In the genomic region with DNA sequence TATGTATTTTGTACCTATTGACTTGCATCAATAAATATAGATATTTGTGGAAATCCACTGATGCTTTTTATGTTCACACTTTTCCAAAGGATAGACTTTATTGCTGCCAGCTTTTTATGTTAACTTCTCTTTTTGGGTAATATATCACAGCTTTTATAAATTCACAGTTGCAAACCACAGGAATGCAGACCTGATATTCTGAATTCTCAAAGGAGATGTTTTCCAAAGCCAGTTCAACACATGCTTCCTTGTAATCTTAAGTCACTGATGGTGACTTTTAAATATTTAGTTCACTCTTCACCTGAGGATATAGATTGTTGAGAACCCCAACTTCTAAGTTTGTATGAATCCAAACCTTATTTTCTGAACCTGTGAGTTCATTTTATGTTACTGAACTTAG, we compare ENCODE assay signal across 2 cellular contexts.
TF ChIP-seq lines count a peak whose summit lies in the region.

No MANE protein-coding gene starts in this region.

TF ChIP-seq in SK-N-SH, 30 proteins besides CTCF, POLR2A, EP300 and RAD21 (continued from another document):
- TF ChIP-seq, protein P1, sequence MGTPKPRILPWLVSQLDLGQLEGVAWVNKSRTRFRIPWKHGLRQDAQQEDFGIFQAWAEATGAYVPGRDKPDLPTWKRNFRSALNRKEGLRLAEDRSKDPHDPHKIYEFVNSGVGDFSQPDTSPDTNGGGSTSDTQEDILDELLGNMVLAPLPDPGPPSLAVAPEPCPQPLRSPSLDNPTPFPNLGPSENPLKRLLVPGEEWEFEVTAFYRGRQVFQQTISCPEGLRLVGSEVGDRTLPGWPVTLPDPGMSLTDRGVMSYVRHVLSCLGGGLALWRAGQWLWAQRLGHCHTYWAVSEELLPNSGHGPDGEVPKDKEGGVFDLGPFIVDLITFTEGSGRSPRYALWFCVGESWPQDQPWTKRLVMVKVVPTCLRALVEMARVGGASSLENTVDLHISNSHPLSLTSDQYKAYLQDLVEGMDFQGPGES (IDR thresholded peaks at IDR 0.05; ENCODE audit: low read depth, low read length), result no peak
- no peak for TF ChIP-seq TCF12 (IDR thresholded peaks at IDR 0.05)
- TF ChIP-seq, protein P2, sequence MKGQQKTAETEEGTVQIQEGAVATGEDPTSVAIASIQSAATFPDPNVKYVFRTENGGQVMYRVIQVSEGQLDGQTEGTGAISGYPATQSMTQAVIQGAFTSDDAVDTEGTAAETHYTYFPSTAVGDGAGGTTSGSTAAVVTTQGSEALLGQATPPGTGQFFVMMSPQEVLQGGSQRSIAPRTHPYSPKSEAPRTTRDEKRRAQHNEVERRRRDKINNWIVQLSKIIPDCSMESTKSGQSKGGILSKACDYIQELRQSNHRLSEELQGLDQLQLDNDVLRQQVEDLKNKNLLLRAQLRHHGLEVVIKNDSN (IDR thresholded peaks at IDR 0.05; ENCODE audit: borderline replicate concordance, low read depth), result no peak
- TF ChIP-seq FOSL2 (IDR thresholded peaks at IDR 0.05; ENCODE audit: borderline replicate concordance, low read depth), result no peak
- TF ChIP-seq SIN3A (IDR thresholded peaks at IDR 0.05; ENCODE audit: borderline replicate concordance, low read depth, low read length), result no peak
- TF ChIP-seq SMC3 (IDR thresholded peaks at IDR 0.05; ENCODE audit: low read depth, low read length), result no peak
- no peak for TF ChIP-seq EZH2phosphoT487 (IDR thresholded peaks at IDR 0.05; ENCODE audit: borderline replicate concordance, low read depth)
- TF ChIP-seq CHD2 (IDR thresholded peaks at IDR 0.05; ENCODE audit: low read length, partially characterized antibody), result no peak

TF ChIP-seq in SK-N-SH treated with all-trans-retinoic acid at 6 μM for 48 hours, 23 proteins besides CTCF, POLR2A, EP300 and RAD21 (continued from another document):
- TF ChIP-seq, protein P3, sequence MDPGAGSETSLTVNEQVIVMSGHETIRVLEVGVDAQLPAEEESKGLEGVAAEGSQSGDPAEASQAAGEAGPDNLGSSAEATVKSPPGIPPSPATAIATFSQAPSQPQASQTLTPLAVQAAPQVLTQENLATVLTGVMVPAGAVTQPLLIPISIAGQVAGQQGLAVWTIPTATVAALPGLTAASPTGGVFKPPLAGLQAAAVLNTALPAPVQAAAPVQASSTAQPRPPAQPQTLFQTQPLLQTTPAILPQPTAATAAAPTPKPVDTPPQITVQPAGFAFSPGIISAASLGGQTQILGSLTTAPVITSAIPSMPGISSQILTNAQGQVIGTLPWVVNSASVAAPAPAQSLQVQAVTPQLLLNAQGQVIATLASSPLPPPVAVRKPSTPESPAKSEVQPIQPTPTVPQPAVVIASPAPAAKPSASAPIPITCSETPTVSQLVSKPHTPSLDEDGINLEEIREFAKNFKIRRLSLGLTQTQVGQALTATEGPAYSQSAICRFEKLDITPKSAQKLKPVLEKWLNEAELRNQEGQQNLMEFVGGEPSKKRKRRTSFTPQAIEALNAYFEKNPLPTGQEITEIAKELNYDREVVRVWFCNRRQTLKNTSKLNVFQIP (CRISPR knock-in tag; IDR thresholded peaks at IDR 0.05; ENCODE audit: borderline replicate concordance, low read depth), result no peak
- TF ChIP-seq TOX (CRISPR knock-in tag; IDR thresholded peaks at IDR 0.05; ENCODE audit: borderline replicate concordance) (no peak), SNAI2 (CRISPR knock-in tag; IDR thresholded peaks at IDR 0.05) (no peak), GLIS3 (CRISPR knock-in tag; IDR thresholded peaks at IDR 0.05) (no peak), ESRRG (CRISPR knock-in tag; IDR thresholded peaks at IDR 0.05) (no peak)
- TF ChIP-seq, protein P4, sequence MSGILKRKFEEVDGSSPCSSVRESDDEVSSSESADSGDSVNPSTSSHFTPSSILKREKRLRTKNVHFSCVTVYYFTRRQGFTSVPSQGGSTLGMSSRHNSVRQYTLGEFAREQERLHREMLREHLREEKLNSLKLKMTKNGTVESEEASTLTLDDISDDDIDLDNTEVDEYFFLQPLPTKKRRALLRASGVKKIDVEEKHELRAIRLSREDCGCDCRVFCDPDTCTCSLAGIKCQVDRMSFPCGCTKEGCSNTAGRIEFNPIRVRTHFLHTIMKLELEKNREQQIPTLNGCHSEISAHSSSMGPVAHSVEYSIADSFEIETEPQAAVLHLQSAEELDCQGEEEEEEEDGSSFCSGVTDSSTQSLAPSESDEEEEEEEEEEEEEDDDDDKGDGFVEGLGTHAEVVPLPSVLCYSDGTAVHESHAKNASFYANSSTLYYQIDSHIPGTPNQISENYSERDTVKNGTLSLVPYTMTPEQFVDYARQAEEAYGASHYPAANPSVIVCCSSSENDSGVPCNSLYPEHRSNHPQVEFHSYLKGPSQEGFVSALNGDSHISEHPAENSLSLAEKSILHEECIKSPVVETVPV (CRISPR knock-in tag; IDR thresholded peaks at IDR 0.05), result no peak
TF ChIP-seq in SK-N-SH treated with all-trans-retinoic acid at 6 μM for 48 hours: peak in this region for 0.
